34 cellular contexts compared by ENCODE assay signal in the genomic region with DNA sequence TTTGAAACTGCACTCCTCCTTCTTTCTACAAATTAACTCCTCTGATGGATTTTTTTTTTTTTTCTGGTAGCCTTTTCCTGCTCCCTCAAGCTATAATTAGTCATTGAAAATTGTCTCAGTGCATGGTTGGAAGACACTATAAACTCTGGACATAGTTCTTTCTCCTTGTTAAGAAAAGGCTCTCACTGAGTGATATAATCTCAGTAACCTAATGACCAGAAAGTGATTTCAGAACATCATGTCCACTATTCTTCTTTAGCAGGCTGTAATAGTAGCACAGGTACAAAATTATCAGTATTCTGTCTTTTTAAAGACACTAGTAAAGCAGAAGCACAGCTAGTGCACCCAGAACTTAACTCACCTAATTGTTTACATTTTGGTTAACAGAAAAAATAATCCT.
"Had no signal": no experiment of that assay in that cellular context is flagged by ENCODE, and none has a peak within 500 bp of the region (broad histone marks: within the 10 kb centered on the region; RNA-seq: fewer than 3 reads in every experiment).

No MANE protein-coding gene starts in this region.

- H3K9me3 ChIP-seq: esophagus muscularis mucosa, gastrocnemius medialis had no signal

- H3K27me3 Mint-ChIP-seq: activated B cell treated with CpG ODN at 0.5 μM for 24 hours; activated CD8-positive, alpha-beta T cell treated with anti-CD3 and anti-CD28 coated beads for 36 hours; activated naive CD8-positive, alpha-beta T cell; activated T-helper 17 cell treated with anti-CD3 and anti-CD28 coated beads, Interleukin-2, amount 50 U/mL, for 72 hours; central memory CD8-positive, alpha-beta T cell; dendritic cell treated with granulocyte-macrophage colony-stimulating factor and Interleukin-4, amounts not matched to agents 40 ng/mL and 50 ng/mL, for 4 days; T-helper 17 cell had no signal

- H3K4me1 Mint-ChIP-seq: activated B cell treated with CpG ODN at 0.5 μM for 24 hours; activated T-helper 17 cell treated with anti-CD3 and anti-CD28 coated beads, Interleukin-2, amount 50 U/mL, for 72 hours; central memory CD8-positive, alpha-beta T cell; T-helper 17 cell had no signal

- H3K4me1 ChIP-seq: foreskin keratinocyte, gastrocnemius medialis had no signal

- H3K27ac Mint-ChIP-seq: activated B cell treated with CpG ODN at 0.5 μM for 24 hours; activated CD8-positive, alpha-beta T cell treated with anti-CD3 and anti-CD28 coated beads for 36 hours; activated naive CD8-positive, alpha-beta T cell; activated T-helper 17 cell treated with anti-CD3 and anti-CD28 coated beads, Interleukin-2, amount 50 U/mL, for 72 hours; dendritic cell treated with granulocyte-macrophage colony-stimulating factor and Interleukin-4, amounts not matched to agents 40 ng/mL and 50 ng/mL, for 4 days; endodermal cell; T-helper 17 cell; T-helper 2 cell treated with Interferon-gamma antibody and Interleukin-4, amounts not matched to agents 5 μg/mL and 100 μg/mL, for 36 hours had no signal

- H3K36me3 Mint-ChIP-seq: activated naive CD8-positive, alpha-beta T cell had no signal

- H3K27ac ChIP-seq: brain microvascular endothelial cell, coronary artery, dorsolateral prefrontal cortex, esophagus muscularis mucosa, foreskin keratinocyte, gastrocnemius medialis, WERI-Rb-1 had no signal

- FAIRE-seq: astrocyte, bronchial epithelial cell had no signal

- H3K9me3 Mint-ChIP-seq: activated CD8-positive, alpha-beta T cell treated with anti-CD3 and anti-CD28 coated beads for 36 hours; endodermal cell had no signal

- ATAC-seq: activated CD4-positive, CD25-positive, alpha-beta regulatory T cell treated with anti-CD3 and anti-CD28 coated beads, Interleukin-2, amount 50 U/mL, for 24 hours; activated CD8-positive, alpha-beta T cell treated with anti-CD3 and anti-CD28 coated beads for 36 hours; activated T-cell treated with anti-CD3 and anti-CD28 coated beads, Interleukin-2, amount 50 U/mL, for 4 hours; activated T-helper 17 cell treated with anti-CD3 and anti-CD28 coated beads, Interleukin-2, amount 50 U/mL, for 72 hours; foreskin keratinocyte; gastrocnemius medialis; T-helper 17 cell had no signal

- H3K36me3 ChIP-seq: brain microvascular endothelial cell, esophagus muscularis mucosa, gastrocnemius medialis, WERI-Rb-1 had no signal

- H3K27me3 ChIP-seq: brain microvascular endothelial cell, dorsolateral prefrontal cortex, esophagus muscularis mucosa, foreskin keratinocyte, gastrocnemius medialis had no signal

- H3K4me3 ChIP-seq: coronary artery, dorsolateral prefrontal cortex, esophagus muscularis mucosa, gastrocnemius medialis had no signal

- H3K4me3 Mint-ChIP-seq: activated B cell treated with CpG ODN at 0.5 μM for 24 hours; activated CD8-positive, alpha-beta T cell treated with anti-CD3 and anti-CD28 coated beads for 36 hours; activated naive CD8-positive, alpha-beta T cell; activated T-cell treated with anti-CD3 and anti-CD28 coated beads, Interleukin-2, amount 50 U/mL, for 4 hours; activated T-helper 17 cell treated with anti-CD3 and anti-CD28 coated beads, Interleukin-2, amount 50 U/mL, for 72 hours; central memory CD8-positive, alpha-beta T cell; dendritic cell treated with granulocyte-macrophage colony-stimulating factor and Interleukin-4, amounts not matched to agents 40 ng/mL and 50 ng/mL, for 4 days; endodermal cell; T-helper 17 cell; T-helper 2 cell treated with Interferon-gamma antibody and Interleukin-4, amounts not matched to agents 5 μg/mL and 100 μg/mL, for 36 hours had no signal

- DNase-seq: activated B cell treated with CpG ODN at 0.5 μM for 24 hours; activated CD4-positive, alpha-beta T cell treated with anti-CD3 and anti-CD28 coated beads for 48 hours; activated CD4-positive, alpha-beta T cell treated with anti-CD3 and anti-CD28 coated beads, Interleukin-2, amount 50 U/mL, for 1 hour; activated CD4-positive, alpha-beta T cell treated with anti-CD3 and anti-CD28 coated beads, Interleukin-2, amount 50 U/mL, for 48 hours; activated CD8-positive, alpha-beta memory T cell treated with anti-CD3 and anti-CD28 coated beads for 24 hours; activated CD8-positive, alpha-beta T cell treated with anti-CD3 and anti-CD28 coated beads for 36 hours; activated effector memory CD4-positive, alpha-beta T cell treated with Interleukin-2 at 50 U/mL for 16 hours; activated gamma-delta T cell treated with Interleukin-2 at 50 U/mL for 16 hours; activated naive CD4-positive, alpha-beta T cell treated with anti-CD3 and anti-CD28 coated beads, Interleukin-2, amount 50 U/mL, for 16 hours; activated naive CD4-positive, alpha-beta T cell treated with Interleukin-2 at 50 U/mL for 16 hours; activated T-cell treated with anti-CD3 and anti-CD28 coated beads, Interleukin-2, amount 50 U/mL, for 4 hours; amniotic stem cell; anterior cingulate cortex; brain microvascular endothelial cell; dorsolateral prefrontal cortex; effector memory CD4-positive, alpha-beta T cell; endodermal cell; erythroblast; foreskin keratinocyte; gastrocnemius medialis; T-helper 1 cell; T-helper 17 cell; T1000; WERI-Rb-1 had no signal
